In the genomic region with DNA sequence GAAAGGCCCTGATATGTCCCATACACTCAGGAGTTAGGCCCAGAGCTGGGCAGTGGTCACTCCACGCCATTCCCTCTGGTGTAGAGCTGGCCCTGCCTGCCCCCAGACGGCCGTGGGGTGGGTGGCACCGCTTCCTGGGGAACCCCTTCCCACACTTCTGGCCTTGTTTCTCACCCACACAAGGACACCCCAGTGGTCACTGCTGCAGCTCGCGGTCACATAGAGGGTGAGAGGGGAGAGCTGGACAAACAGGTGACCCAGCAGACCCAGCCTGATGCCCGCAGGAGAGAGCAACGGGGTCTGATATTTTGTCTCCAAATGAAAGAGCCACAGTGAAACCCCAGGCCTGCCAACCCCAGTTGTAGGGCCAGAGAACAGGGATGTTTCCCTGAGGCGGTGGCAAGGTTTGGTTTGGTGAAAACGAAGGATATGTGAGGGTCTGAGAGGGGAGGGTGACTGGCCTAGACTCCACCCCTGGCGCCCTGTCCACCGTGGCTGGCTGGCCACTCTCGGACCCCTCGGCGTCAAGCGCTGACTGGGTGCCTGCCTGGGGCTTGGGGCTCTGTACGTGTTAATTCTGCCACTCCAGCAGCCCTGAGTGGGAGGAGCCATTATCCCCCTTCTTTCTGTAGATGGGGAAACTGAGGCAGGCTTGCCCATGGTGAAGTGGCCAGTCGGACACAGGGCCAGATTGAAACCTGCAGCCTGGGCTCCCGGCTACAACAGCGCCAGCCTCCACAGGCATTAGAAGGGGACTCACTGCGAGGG, we compare ENCODE assay signal across 12 cellular contexts.
DNase-seq lines count a peak whose midpoint lies in the region; ATAC-seq and TF ChIP-seq lines count a peak whose summit lies in the region.
"Had no signal": no experiment of that assay in that cellular context is flagged by ENCODE, and none has a peak within 500 bp of the region (broad histone marks: within the 10 kb centered on the region; RNA-seq: fewer than 3 reads in every experiment).

No MANE protein-coding gene starts in this region.

- H3K9me3 ChIP-seq in gastroesophageal sphincter (no peaks in the 10 kb centered on the region), sigmoid colon (no peaks in the 10 kb centered on the region)
- no peaks in the 10 kb centered on the region for H3K9me3 ChIP-seq in effector memory CD4-positive, alpha-beta T cell (ENCODE audit: control insufficient read depth, low read length)

- DNase-seq in Calu3: no peak
- peak; percentile 6 for DNase-seq in WTC11 (ENCODE audit: low spot score)
- peak; percentile 68 for DNase-seq in sigmoid colon
- DNase-seq in effector memory CD4-positive, alpha-beta T cell: no peak
- no peak for DNase-seq in hypothalamus (lab: John Stamatoyannopoulos, UW)
- DNase-seq: activated B cell treated with CpG ODN at 0.5 μM for 24 hours; activated naive CD8-positive, alpha-beta T cell treated with anti-CD3 and anti-CD28 coated beads, Interleukin-2, amount 10 ng/mL, durations not matched to agents 7 days and 5 days had no signal

- 60% methylated on average over 2 of the region's 21 CpGs; no CpG with 5 or more reads in 1 of the 2 donors for WGBS in gastroesophageal sphincter (ENCODE audit: low coverage in 1 of 2), 2 donors
- 83 to 84% methylated on average over 21 of the region's 21 CpGs for WGBS in sigmoid colon, 2 donors

- intact Hi-C loops in Calu3 (cut with micrococcal nuclease; ENCODE audit: unreplicated experiment): no loop called here
- intact Hi-C loops in sigmoid colon (cut with DNase I): no loop called here

- CTCF ChIA-PET in Calu3 (lab: Charles Lee): interaction anchor here (1.2 to 2.5 kb wide), 2 partner anchors 73 kb away, joined by 5 to 7 read pairs; no protein-coding TSS in a partner anchor
- CTCF ChIA-PET in WTC11 (lab: Charles Lee): interaction anchor here (0.5 to 3.8 kb wide), 3 partner anchors 37 to 162 kb away, joined by 3 to 27 read pairs (median 15); no protein-coding TSS in a partner anchor

- TF ChIP-seq POLR2A in gastroesophageal sphincter (IDR thresholded peaks at IDR 0.05) (no peak), sigmoid colon (IDR thresholded peaks at IDR 0.05) (no peak)

- peak overlapping the region; percentile 98 for H3K27ac Mint-ChIP-seq in Calu3 (ENCODE audit: unreplicated experiment)
- no peak overlapping the region for H3K27ac Mint-ChIP-seq in WTC11
- H3K27ac Mint-ChIP-seq: activated B cell treated with CpG ODN at 0.5 μM for 24 hours; activated naive CD8-positive, alpha-beta T cell treated with anti-CD3 and anti-CD28 coated beads, Interleukin-2, amount 10 ng/mL, durations not matched to agents 7 days and 5 days; IgD-negative memory B cell; stimulated activated effector memory CD8-positive, alpha-beta T cell treated with anti-CD3 and anti-CD28 coated beads, Interleukin-12 subunit alpha, Interleukin-12 subunit beta, amount 100 ng/mL, for 72 hours had no signal

- TF ChIP-seq EP300 in gastroesophageal sphincter (IDR thresholded peaks at IDR 0.05): no peak
- TF ChIP-seq EP300 in sigmoid colon (IDR thresholded peaks at IDR 0.05): no peak

- H3K4me3 ChIP-seq in gastroesophageal sphincter: peak overlapping the region; percentile 35 to 91
- peak overlapping the region; percentile 44 to 88 (median 60) for H3K4me3 ChIP-seq in sigmoid colon
- H3K4me3 ChIP-seq in effector memory CD4-positive, alpha-beta T cell (ENCODE audit: insufficient read depth, low read depth, low read length, poor library complexity, severe bottlenecking): no peak overlapping the region

- no peaks in the 10 kb centered on the region for H3K36me3 ChIP-seq in gastroesophageal sphincter
- H3K36me3 ChIP-seq in sigmoid colon: no peaks in the 10 kb centered on the region
- no peaks in the 10 kb centered on the region for H3K36me3 ChIP-seq in effector memory CD4-positive, alpha-beta T cell (ENCODE audit: control insufficient read depth, insufficient read depth, low read length)

- H3K9me3 Mint-ChIP-seq in Calu3 (ENCODE audit: low read depth, unreplicated experiment): no peaks in the 10 kb centered on the region
- no peaks in the 10 kb centered on the region for H3K9me3 Mint-ChIP-seq in WTC11
- H3K9me3 Mint-ChIP-seq: activated B cell treated with CpG ODN at 0.5 μM for 24 hours; activated naive CD8-positive, alpha-beta T cell treated with anti-CD3 and anti-CD28 coated beads, Interleukin-2, amount 10 ng/mL, durations not matched to agents 7 days and 5 days; IgD-negative memory B cell; stimulated activated effector memory CD8-positive, alpha-beta T cell treated with anti-CD3 and anti-CD28 coated beads, Interleukin-12 subunit alpha, Interleukin-12 subunit beta, amount 100 ng/mL, for 72 hours had no signal

- no peaks in the 10 kb centered on the region for H3K27me3 Mint-ChIP-seq in Calu3 (ENCODE audit: unreplicated experiment)
- peaks cover 8% of the 10 kb centered on the region for H3K27me3 Mint-ChIP-seq in WTC11 (ENCODE audit: low read depth)
- H3K27me3 Mint-ChIP-seq: activated B cell treated with CpG ODN at 0.5 μM for 24 hours; activated naive CD8-positive, alpha-beta T cell treated with anti-CD3 and anti-CD28 coated beads, Interleukin-2, amount 10 ng/mL, durations not matched to agents 7 days and 5 days; IgD-negative memory B cell had no signal

- peaks cover 0 to 100% (median 68%) of the 10 kb centered on the region in 3 donors for H3K4me1 ChIP-seq in gastroesophageal sphincter
- H3K4me1 ChIP-seq in sigmoid colon: peaks cover 0 to 100% (median 96%) of the 10 kb centered on the region in 4 donors
- H3K4me1 ChIP-seq in effector memory CD4-positive, alpha-beta T cell (ENCODE audit: control insufficient read depth, insufficient read depth, low read length, poor library complexity, severe bottlenecking): peaks cover 7% of the 10 kb centered on the region

- BruUV-seq in Calu3 (replicated peaks; lab: Mats Ljungman, UMichigan): TSS peak; percentile 39

- TF ChIP-seq CTCF in Calu3 (IDR thresholded peaks at IDR 0.05; ENCODE audit: unreplicated experiment) (no peak), WTC11 (IDR thresholded peaks at IDR 0.05) (no peak), gastroesophageal sphincter (IDR thresholded peaks at IDR 0.05) (no peak), sigmoid colon (IDR thresholded peaks at IDR 0.05) (no peak)

- H3K27ac ChIP-seq in gastroesophageal sphincter: peak overlapping the region; percentile 91 to 99 (median 98)
- H3K27ac ChIP-seq in sigmoid colon: peak overlapping the region; percentile 96 to 99 (median 98)
- no peak overlapping the region for H3K27ac ChIP-seq in effector memory CD4-positive, alpha-beta T cell (ENCODE audit: insufficient read depth, low read length, poor library complexity, severe bottlenecking)

- POLR2A ChIA-PET in WTC11 (lab: Charles Lee): no interaction called here

- ATAC-seq in WTC11: no peak; the same call in 1 of the 2 replicates
- no peak for ATAC-seq in gastroesophageal sphincter
- no peak for ATAC-seq in GM18867 (IDR thresholded peaks at IDR 0.05; ENCODE audit: unreplicated experiment)
- no peak for ATAC-seq in GM19351 (IDR thresholded peaks at IDR 0.05; ENCODE audit: unreplicated experiment)
- ATAC-seq: stimulated activated effector memory CD8-positive, alpha-beta T cell treated with anti-CD3 and anti-CD28 coated beads, Interleukin-12 subunit alpha, Interleukin-12 subunit beta, amount 100 ng/mL, for 72 hours had no signal

- H3K4me1 Mint-ChIP-seq in Calu3 (ENCODE audit: low read depth, unreplicated experiment) (peaks cover 48% of the 10 kb centered on the region), WTC11 (peaks cover 34% of the 10 kb centered on the region)
- H3K4me1 Mint-ChIP-seq: stimulated activated effector memory CD8-positive, alpha-beta T cell treated with anti-CD3 and anti-CD28 coated beads, Interleukin-12 subunit alpha, Interleukin-12 subunit beta, amount 100 ng/mL, for 72 hours had no signal

- peaks cover 99% of the 10 kb centered on the region for H3K36me3 Mint-ChIP-seq in Calu3 (ENCODE audit: insufficient read depth, unreplicated experiment)
- no peaks in the 10 kb centered on the region for H3K36me3 Mint-ChIP-seq in WTC11
- H3K36me3 Mint-ChIP-seq: activated naive CD8-positive, alpha-beta T cell treated with anti-CD3 and anti-CD28 coated beads, Interleukin-2, amount 10 ng/mL, durations not matched to agents 7 days and 5 days; stimulated activated effector memory CD8-positive, alpha-beta T cell treated with anti-CD3 and anti-CD28 coated beads, Interleukin-12 subunit alpha, Interleukin-12 subunit beta, amount 100 ng/mL, for 72 hours had no signal

- no peaks in the 10 kb centered on the region for H3K27me3 ChIP-seq in gastroesophageal sphincter
- no peaks in the 10 kb centered on the region for H3K27me3 ChIP-seq in sigmoid colon
- no peaks in the 10 kb centered on the region for H3K27me3 ChIP-seq in effector memory CD4-positive, alpha-beta T cell (replicated peaks; ENCODE audit: control insufficient read depth, insufficient read depth, low read length, poor library complexity, severe bottlenecking)

- H3K4me3 Mint-ChIP-seq in Calu3 (ENCODE audit: low read depth, unreplicated experiment) (peak overlapping the region; percentile 83), WTC11 (no peak overlapping the region)
- H3K4me3 Mint-ChIP-seq: activated B cell treated with CpG ODN at 0.5 μM for 24 hours; activated naive CD8-positive, alpha-beta T cell treated with anti-CD3 and anti-CD28 coated beads, Interleukin-2, amount 10 ng/mL, durations not matched to agents 7 days and 5 days; IgD-negative memory B cell; stimulated activated effector memory CD8-positive, alpha-beta T cell treated with anti-CD3 and anti-CD28 coated beads, Interleukin-12 subunit alpha, Interleukin-12 subunit beta, amount 100 ng/mL, for 72 hours had no signal

TF ChIP-seq in WTC11, 78 proteins besides CTCF, POLR2A, EP300 and RAD21 (continues in another document):
- TF ChIP-seq ERG (CRISPR knock-in tag; IDR thresholded peaks at IDR 0.05): no peak
- TF ChIP-seq FOXJ3 (CRISPR knock-in tag; IDR thresholded peaks at IDR 0.05; ENCODE audit: borderline replicate concordance): no peak
- TF ChIP-seq USF2 (CRISPR knock-in tag; IDR thresholded peaks at IDR 0.05): no peak
- TF ChIP-seq TP53 (CRISPR knock-in tag; IDR thresholded peaks at IDR 0.05): no peak

Comparison
In these comparisons a context has a peak if more than half of its experiments do, and no peak if none do; other contexts are left out.
1. DNase-seq: peak in WTC11 (single experiment) and sigmoid colon (single experiment); none in Calu3 (single experiment), effector memory CD4-positive, alpha-beta T cell (0 of 3) and hypothalamus (0 of 51).